ENCODE assay signal across 1 cellular context in genomic region chr6:37177083-37177949, GRCh38.
TF ChIP-seq lines count a peak whose summit lies in the region.

No MANE protein-coding gene starts in this region.

TF ChIP-seq in HepG2, 621 proteins besides CTCF, POLR2A, EP300 and RAD21:
- peak; percentile 1; the same call in 1 of the 2 replicates for TF ChIP-seq SMC3 (IDR thresholded peaks at IDR 0.05; ENCODE audit: low read length)
- no peak for TF ChIP-seq ZIK1 (CRISPR knock-in tag; IDR thresholded peaks at IDR 0.05; ENCODE audit: borderline replicate concordance, low read depth)
- TF ChIP-seq RXRB (CRISPR knock-in tag; IDR thresholded peaks at IDR 0.05; ENCODE audit: borderline replicate concordance) = peak; percentile 19; the same call in 1 of the 2 replicates
- 0 out of 2 replicates have a peak, but pooled peaks have one; percentile 17 for TF ChIP-seq IKZF5 (CRISPR knock-in tag; IDR thresholded peaks at IDR 0.05)
- TF ChIP-seq SALL1 (CRISPR knock-in tag; IDR thresholded peaks at IDR 0.05) = no peak
- TF ChIP-seq ARNTL (CRISPR knock-in tag; IDR thresholded peaks at IDR 0.05) = 0 out of 2 replicates have a peak, but pooled peaks have one; percentile 34
- TF ChIP-seq STAG1 (CRISPR knock-in tag; IDR thresholded peaks at IDR 0.05) = peak; percentile 54
- no peak for TF ChIP-seq SYNCRIP (IDR thresholded peaks at IDR 0.05; ENCODE audit: insufficient read depth, low read depth, low read length)
- TF ChIP-seq PRPF4 (IDR thresholded peaks at IDR 0.05; ENCODE audit: low read depth, low read length, poor library complexity, severe bottlenecking) = no peak
TF ChIP-seq in HepG2: peak in this region for 5.
